8 cellular contexts compared by ENCODE assay signal in genomic region chr11:65502274-65502851, GRCh38. TPM values are rescaled to one million over a fixed set of nuclear protein-coding genes. Genes with fewer than 3 reads are reported as not detected.
DNase-seq lines count a peak whose midpoint lies in the region; ATAC-seq and TF ChIP-seq lines count a peak whose summit lies in the region.

No MANE protein-coding gene starts in this region.

- H3K27me3 ChIP-seq in sigmoid colon = no peaks in the 10 kb centered on the region

- H3K36me3 ChIP-seq in sigmoid colon = peaks cover 49 to 63% (median 53%) of the 10 kb centered on the region in 4 donors

- ATAC-seq in GM18867 (IDR thresholded peaks at IDR 0.05; ENCODE audit: unreplicated experiment) = no peak
- no peak for ATAC-seq in HG03439 (IDR thresholded peaks at IDR 0.05; ENCODE audit: unreplicated experiment)

- TF ChIP-seq POLR2A in GM10847 (IDR thresholded peaks at IDR 0.05; ENCODE audit: extremely low read depth, insufficient read length) = peak; percentile 15
- no peak for TF ChIP-seq POLR2A in sigmoid colon (IDR thresholded peaks at IDR 0.05)

- TF ChIP-seq EP300 in sigmoid colon (IDR thresholded peaks at IDR 0.05) = no peak

- DNase-seq in fibroblast of peridontal ligament (ENCODE audit: extremely low read depth) (peak; percentile 73), sigmoid colon (no peak), dedifferentiated amniotic fluid mesenchymal stem cell (ENCODE audit: extremely low spot score) (no peak), NCI-H187 (lab: John Stamatoyannopoulos, UW) (no peak)

- peak overlapping the region; percentile 73 to 92 (median 84) for H3K4me3 ChIP-seq in sigmoid colon

- intact Hi-C loops in sigmoid colon (cut with DNase I) = loop anchor here (10.0 kb wide), 1 partner anchor 208 kb away; no protein-coding TSS in a partner anchor

- H3K9me3 ChIP-seq in sigmoid colon = no peaks in the 10 kb centered on the region

- peak overlapping the region; percentile 92 to 100 (median 97) for H3K27ac ChIP-seq in sigmoid colon

- H3K4me1 ChIP-seq in sigmoid colon = peaks cover 0 to 33% (median 28%) of the 10 kb centered on the region in 4 donors

- no peak for TF ChIP-seq CTCF in sigmoid colon (IDR thresholded peaks at IDR 0.05)

TF ChIP-seq in PFSK-1, 5 proteins besides CTCF, POLR2A, EP300 and RAD21:
- no peak for TF ChIP-seq TAF1 (IDR thresholded peaks at IDR 0.05; ENCODE audit: borderline replicate concordance, insufficient read depth, low read length)
- TF ChIP-seq REST (IDR thresholded peaks at IDR 0.05; ENCODE audit: insufficient read depth in 1 of 2, low read depth in 2 of 2, low read length in 2 of 2) = no peak
- TF ChIP-seq POLR2AphosphoS5 (IDR thresholded peaks at IDR 0.05; ENCODE audit: low read depth, low read length) = peak; percentile 38

RNA-seq across cellular contexts. Expression of gene MALAT1, which starts 3.5 kb away (rescaled TPM):
- polyA plus RNA-seq in PFSK-1 (2012; ENCODE audit: insufficient read length, low read depth) = 336 TPM
- total RNA-seq in sigmoid colon = over 10,000 TPM; 10,511 to 32,672 (median 12,130) TPM
- 1,000 to 10,000 TPM in 1 of 3 donors, 100 to 1,000 TPM in 1, 1 to 10 TPM in 1; 6.6 to 1,968 (median 374) TPM for polyA plus RNA-seq in sigmoid colon

RNA-seq across cellular contexts. Expression of gene SCYL1, which starts 22.5 kb away (rescaled TPM):
- polyA plus RNA-seq in PFSK-1 (2012; ENCODE audit: insufficient read length, low read depth) = 192 TPM
- 100 to 1,000 TPM in 1 of 4 donors, 10 to 100 TPM in 3; 67.1 to 100 (median 77.7) TPM for total RNA-seq in sigmoid colon
- 10 to 100 TPM; 57.3 to 66.1 (median 61.7) TPM for polyA plus RNA-seq in sigmoid colon

RNA-seq across cellular contexts. Expression of gene LTBP3, which starts 55.8 kb away (rescaled TPM):
- polyA plus RNA-seq in PFSK-1 (2012; ENCODE audit: insufficient read length, low read depth) = 121 TPM
- 100 to 1,000 TPM in 2 of 4 donors, 10 to 100 TPM in 2; 79.6 to 268 (median 117) TPM for total RNA-seq in sigmoid colon
- 10 to 100 TPM in 1 of 3 donors, 1 to 10 TPM in 2; 3.9 to 34.0 (median 9.6) TPM for polyA plus RNA-seq in sigmoid colon
